13 cellular contexts compared by ENCODE assay signal in genomic region chr3:117603097-117603496, GRCh38.
DNase-seq lines count a peak whose midpoint lies in the region; ATAC-seq and TF ChIP-seq lines count a peak whose summit lies in the region.
"Had no signal": no experiment of that assay in that cellular context is flagged by ENCODE, and none has a peak within 500 bp of the region (broad histone marks: within the 10 kb centered on the region; RNA-seq: fewer than 3 reads in every experiment).

No MANE protein-coding gene starts in this region.

- intact Hi-C loops in head of caudate nucleus (cut with DNase I) = no loop called here

- DNase-seq in globus pallidus (ENCODE audit: low spot score) = peak; percentile 26
- DNase-seq in head of caudate nucleus = no peak
- DNase-seq in omental fat pad (ENCODE audit: low spot score) = no peak
- DNase-seq in NCI-H2196 (lab: John Stamatoyannopoulos, UW; ENCODE audit: unreplicated experiment) = no peak
- DNase-seq in central memory CD4-positive, alpha-beta T cell = no peak
- DNase-seq: DMS79 treated with DMSO at 0.1 percent for 48 hours, HCEC 1CT, MG63, SHP77, spleen had no signal

- no peak for TF ChIP-seq CTCF in omental fat pad (IDR thresholded peaks at IDR 0.05)

- peak; percentile 74 for ATAC-seq in GM18861 (IDR thresholded peaks at IDR 0.05; ENCODE audit: unreplicated experiment)
- ATAC-seq in GM21737 (IDR thresholded peaks at IDR 0.05; ENCODE audit: unreplicated experiment) = peak; percentile 78
- peak; percentile 80 for ATAC-seq in HG03520 (IDR thresholded peaks at IDR 0.05; ENCODE audit: unreplicated experiment)
- ATAC-seq in omental fat pad (ENCODE audit: low FRiP score) = no peak
